22 cellular contexts compared by ENCODE assay signal in genomic region chr2:18368008-18368407, GRCh38.
A peak's percentile ranks its signal among the peaks of the same experiment; 100 is the strongest.
DNase-seq lines count a peak whose midpoint lies in the region; ATAC-seq, FAIRE-seq and TF ChIP-seq lines count a peak whose summit lies in the region.
"Had no signal": no experiment of that assay in that cellular context is flagged by ENCODE, and none has a peak within 500 bp of the region (broad histone marks: within the 10 kb centered on the region; RNA-seq: fewer than 3 reads in every experiment).

No MANE protein-coding gene starts in this region.

- peak; percentile 51 for FAIRE-seq in keratinocyte (lab: Jason Lieb, UNC)
- FAIRE-seq: A549, K562 had no signal

- no peak overlapping the region for H4K8ac ChIP-seq in IMR-90 (ENCODE audit: low read depth in 2 of 2, low read length in 2 of 2)

- TF ChIP-seq CTCF in IMR-90 (conservative IDR thresholded peaks at IDR 0.05; ENCODE audit: low read depth, low read length): no peak
- TF ChIP-seq CTCF in keratinocyte (optimal IDR thresholded peaks at IDR 0.05 in 1 of 3, IDR thresholded peaks at IDR 0.05 in 1 of 3, conservative IDR thresholded peaks at IDR 0.05 in 1 of 3; ENCODE audit: extremely low read depth in 1 of 3, insufficient read depth in 2 of 3, low read length in 3 of 3): no peak
- no peak for TF ChIP-seq CTCF in thyroid gland (IDR thresholded peaks at IDR 0.05)
- no peak for TF ChIP-seq CTCF in esophagus squamous epithelium (IDR thresholded peaks at IDR 0.05)

- CTCF ChIA-PET in IMR-90 (lab: Yijun Ruan, JAX): no interaction called here

- no peak for TF ChIP-seq RAD21 in IMR-90 (IDR thresholded peaks at IDR 0.05; ENCODE audit: low read length)

- intact Hi-C loops in IMR-90 (cut with micrococcal nuclease): no loop called here
- intact Hi-C loops in thyroid gland (cut with DNase I): no loop called here
- intact Hi-C loops in esophagus squamous epithelium (cut with DNase I): no loop called here

- no peak overlapping the region for H2AFZ ChIP-seq in IMR-90 (replicated peaks; ENCODE audit: low read length, poor library complexity)
- no peak overlapping the region for H2AFZ ChIP-seq in keratinocyte (ENCODE audit: control insufficient read depth, low read length)
- H2AFZ ChIP-seq: PC-9 had no signal

- TF ChIP-seq POLR2A in IMR-90 (IDR thresholded peaks at IDR 0.05; ENCODE audit: low read depth, low read length) (no peak), thyroid gland (IDR thresholded peaks at IDR 0.05) (no peak), esophagus squamous epithelium (IDR thresholded peaks at IDR 0.05) (no peak)

- H3K4me1 ChIP-seq in IMR-90 (ENCODE audit: control insufficient read depth, insufficient read depth, low read length) (peaks cover 12% of the 10 kb centered on the region), SJCRH30 (peaks cover 8% of the 10 kb centered on the region), keratinocyte (ENCODE audit: control insufficient read depth, extremely low read depth, insufficient read depth, low read length) (peaks cover 3% of the 10 kb centered on the region), thyroid gland (no peaks in the 10 kb centered on the region), esophagus squamous epithelium (no peaks in the 10 kb centered on the region)
- H3K4me1 ChIP-seq: A549 had no signal

- no peak overlapping the region for H2BK120ac ChIP-seq in IMR-90 (ENCODE audit: low read depth, low read length)

- H3K79me1 ChIP-seq in IMR-90 (ENCODE audit: low read depth in 1 of 2, low read length in 2 of 2): no peaks in the 10 kb centered on the region

- no peak overlapping the region for H2BK20ac ChIP-seq in IMR-90 (ENCODE audit: low read depth, low read length)

- H2BK15ac ChIP-seq in IMR-90 (ENCODE audit: low read depth, low read length): no peak overlapping the region; the same call in 2 of the 3 replicates

- H3K4ac ChIP-seq in IMR-90 (ENCODE audit: low read depth, low read length): no peak overlapping the region

- H3K23ac ChIP-seq in IMR-90 (ENCODE audit: low read depth, low read length): no peak overlapping the region

- 0 out of 2 replicates have a peak overlapping the region, but pooled peaks have one; percentile 38 for H3K14ac ChIP-seq in IMR-90 (replicated peaks; ENCODE audit: low read depth, low read length)

- H2AK5ac ChIP-seq in IMR-90 (ENCODE audit: low read depth, low read length): no peak overlapping the region

- H2AK9ac ChIP-seq in IMR-90 (replicated peaks; ENCODE audit: low read depth, low read length, poor library complexity): no peak overlapping the region

- WGBS in IMR-90 (ENCODE audit: extremely low coverage in 2 of 2, insufficient read length in 1 of 2), 2 experiments: no CpG with 5 or more reads among the region's 2 CpGs
- 68 to 93% methylated on average over 2 of the region's 2 CpGs for whole genome bisulfite sequencing in thyroid gland, 2 donors
- 50 to 56% methylated on average over 2 of the region's 2 CpGs for WGBS in esophagus squamous epithelium, 2 donors

- POLR2A ChIA-PET in IMR-90 (lab: Charles Lee; ENCODE audit: unreplicated experiment): no interaction called here

- H4K20me1 ChIP-seq in IMR-90 (ENCODE audit: insufficient read depth, low read length) (no peaks in the 10 kb centered on the region), keratinocyte (ENCODE audit: control insufficient read depth, extremely low read depth, insufficient read depth, low read length) (no peaks in the 10 kb centered on the region)

- no peak overlapping the region for H2BK5ac ChIP-seq in IMR-90 (ENCODE audit: low read depth, low read length, poor library complexity, severe bottlenecking)

- in situ Hi-C loops in IMR-90 (cut with MboI; ENCODE audit: low sequenced_read_pairs): loop anchor here (10.0 kb wide), 1 partner anchor 393 kb away; no protein-coding TSS in a partner anchor

- no peak for ATAC-seq in IMR-90 (ENCODE audit: low read depth)
- ATAC-seq: A549, K562 had no signal

- no peak overlapping the region for H3K27ac ChIP-seq in IMR-90 (ENCODE audit: insufficient read depth, low read length)
- no peak overlapping the region for H3K27ac ChIP-seq in SJCRH30
- H3K27ac ChIP-seq in keratinocyte (ENCODE audit: control insufficient read depth, insufficient read depth, low read length): no peak overlapping the region
- no peak overlapping the region for H3K27ac ChIP-seq in thyroid gland
- no peak overlapping the region for H3K27ac ChIP-seq in esophagus squamous epithelium
- H3K27ac ChIP-seq: A549, PC-9 had no signal

- BruUV-seq in IMR-90 (replicated peaks; lab: Mats Ljungman, UMichigan): no TSS peak

- no peak overlapping the region for H3K18ac ChIP-seq in IMR-90 (ENCODE audit: low read depth, low read length)

- H3K79me2 ChIP-seq in keratinocyte (ENCODE audit: control insufficient read depth, insufficient read depth, low read length): no peaks in the 10 kb centered on the region

- no peak overlapping the region for H4K5ac ChIP-seq in IMR-90 (ENCODE audit: low read depth, low read length)

- dilution Hi-C loops in IMR-90 (cut with HindIII; ENCODE audit: low sequenced_read_pairs, unreplicated experiment): no loop called here
- dilution Hi-C loops in keratinocyte (cut with MboI; ENCODE audit: extremely low pct_ligation_motif_present, low sequenced_read_pairs): no loop called here

- H3K9me3 ChIP-seq in IMR-90 (ENCODE audit: control insufficient read depth, insufficient read depth, low read length) (no peaks in the 10 kb centered on the region), SJCRH30 (replicated peaks) (no peaks in the 10 kb centered on the region), keratinocyte (ENCODE audit: control insufficient read depth, low read depth, low read length) (no peaks in the 10 kb centered on the region), thyroid gland (no peaks in the 10 kb centered on the region), esophagus squamous epithelium (no peaks in the 10 kb centered on the region)
- H3K9me3 ChIP-seq: A549, SK-N-SH had no signal

- H3K9ac ChIP-seq in IMR-90 (ENCODE audit: low read depth, low read length) (no peak overlapping the region), keratinocyte (ENCODE audit: control insufficient read depth, extremely low read depth, insufficient read depth, low read length) (no peak overlapping the region)
- H3K9ac ChIP-seq: SK-N-SH had no signal

- H3K27me3 ChIP-seq in IMR-90 (ENCODE audit: control insufficient read depth, insufficient read depth, low read length) (no peaks in the 10 kb centered on the region), SJCRH30 (no peaks in the 10 kb centered on the region), keratinocyte (ENCODE audit: control insufficient read depth, extremely low read depth, insufficient read depth, low read length) (no peaks in the 10 kb centered on the region), thyroid gland (no peaks in the 10 kb centered on the region), esophagus squamous epithelium (no peaks in the 10 kb centered on the region)

- DNase-seq in COLO668 (lab: John Stamatoyannopoulos, UW; ENCODE audit: unreplicated experiment) (peak; percentile 26), IMR-90 (peak; percentile 33), SJCRH30 (peak; percentile 32 to 70), keratinocyte (ENCODE audit: low read depth, low spot score) (no peak), thyroid gland (no peak), C1 segment of cervical spinal cord (lab: John Stamatoyannopoulos, UW) (no peak), esophagus squamous epithelium (lab: John Stamatoyannopoulos, UW) (no peak)
- DNase-seq: DMS79 treated with DMSO at 0.1 percent for 48 hours, H9, HFFc6, NCI-H1092 treated with DMSO at 0.1 percent for 48 hours, NCI-H1436 treated with DMSO at 0.1 percent for 48 hours, NCI-H1930, NCI-H2227 treated with DMSO at 0.1 percent for 48 hours, NCI-H510A, NCI-H748 treated with DMSO at 0.1 percent for 48 hours, PC-9, RPMI8226, SHP77 treated with DMSO at 0.1 percent for 48 hours, SK-N-SH had no signal

- H4K91ac ChIP-seq in IMR-90 (ENCODE audit: insufficient read depth, low read depth, low read length): no peak overlapping the region

- H3K56ac ChIP-seq in IMR-90 (ENCODE audit: extremely low read depth, insufficient read depth, low read length): no peak overlapping the region

- H3K36me3 ChIP-seq in IMR-90 (ENCODE audit: control insufficient read depth, insufficient read depth, low read length) (no peaks in the 10 kb centered on the region), SJCRH30 (no peaks in the 10 kb centered on the region), keratinocyte (ENCODE audit: control insufficient read depth in 2 of 2, extremely low read depth in 1 of 2, insufficient read depth in 2 of 2, low read length in 2 of 2) (no peaks in the 10 kb centered on the region), thyroid gland (no peaks in the 10 kb centered on the region), esophagus squamous epithelium (no peaks in the 10 kb centered on the region)

- peaks cover 8% of the 10 kb centered on the region for H3K9me1 ChIP-seq in IMR-90 (ENCODE audit: insufficient read depth, low read length)
- no peaks in the 10 kb centered on the region for H3K9me1 ChIP-seq in keratinocyte (ENCODE audit: control insufficient read depth, extremely low read depth, insufficient read depth, low read length)

- no peak overlapping the region for H3K4me3 ChIP-seq in IMR-90 (ENCODE audit: insufficient read depth, low read depth, low read length)
- H3K4me3 ChIP-seq in SJCRH30: no peak overlapping the region
- H3K4me3 ChIP-seq in keratinocyte (ENCODE audit: control insufficient read depth in 2 of 3, extremely low read depth in 1 of 3, insufficient read depth in 2 of 3, low read depth in 1 of 3, low read length in 3 of 3): no peak overlapping the region
- H3K4me3 ChIP-seq in thyroid gland (replicated peaks in 1 of 3): no peak overlapping the region
- no peak overlapping the region for H3K4me3 ChIP-seq in esophagus squamous epithelium
- H3K4me3 ChIP-seq: A549, K562, PC-9 had no signal

- no peak overlapping the region for H3K4me2 ChIP-seq in IMR-90 (ENCODE audit: low read depth, low read length)
- H3K4me2 ChIP-seq in keratinocyte (ENCODE audit: control insufficient read depth, extremely low read depth, insufficient read depth, low read depth, low read length): no peak overlapping the region
- H3K4me2 ChIP-seq: A549, PC-9, SK-N-SH had no signal

TF ChIP-seq in IMR-90, 13 proteins besides CTCF, POLR2A, EP300 and RAD21 (continues in another document):
- TF ChIP-seq FOS (IDR thresholded peaks at IDR 0.05; ENCODE audit: low read depth, low read length) (no peak), RCOR1 (IDR thresholded peaks at IDR 0.05; ENCODE audit: insufficient replicate concordance, low read length) (no peak), BHLHE40 (IDR thresholded peaks at IDR 0.05; ENCODE audit: low read depth, low read length) (no peak), NFE2L2 (IDR thresholded peaks at IDR 0.05; ENCODE audit: low read depth, low read length) (no peak), ELK1 (IDR thresholded peaks at IDR 0.05; ENCODE audit: borderline replicate concordance, low read depth, low read length) (no peak)

Comparison
In these comparisons a context has a peak if more than half of its experiments do, and no peak if none do; other contexts are left out.
1. DNase-seq: peak in COLO668 (single experiment), IMR-90 (single experiment) and SJCRH30 (2 of 2); none in keratinocyte (single experiment), thyroid gland (0 of 2), C1 segment of cervical spinal cord (0 of 14) and esophagus squamous epithelium (single experiment).